ENCODE assay signal across 1 cellular context in the genomic region with DNA sequence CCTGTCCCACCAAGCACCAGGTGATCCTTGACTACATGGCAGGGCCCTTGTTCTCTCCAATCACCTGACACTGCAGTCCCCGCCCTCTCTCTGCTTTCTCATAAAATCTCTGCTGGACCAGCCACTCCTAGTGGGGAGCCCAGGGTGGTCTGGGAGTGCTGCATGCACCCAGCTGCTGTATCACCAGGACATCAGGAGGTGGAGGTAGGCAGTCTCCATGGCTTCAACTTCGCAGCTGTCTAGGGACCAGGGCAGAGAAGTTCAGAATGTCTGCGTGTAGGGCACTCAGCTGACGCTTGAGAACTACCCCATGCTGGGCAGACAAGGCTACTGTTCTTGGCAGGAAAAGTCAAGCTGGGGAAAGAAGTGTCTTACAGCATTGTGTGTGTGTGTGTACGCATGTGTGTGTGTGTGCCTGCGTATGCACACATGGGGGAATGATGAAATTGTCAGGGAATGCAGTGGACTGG.
TF ChIP-seq lines count a peak whose summit lies in the region.

No MANE protein-coding gene starts in this region.

TF ChIP-seq in K562, 482 proteins besides CTCF, POLR2A, EP300 and RAD21 (continued from another document):
- TF ChIP-seq, protein P1, sequence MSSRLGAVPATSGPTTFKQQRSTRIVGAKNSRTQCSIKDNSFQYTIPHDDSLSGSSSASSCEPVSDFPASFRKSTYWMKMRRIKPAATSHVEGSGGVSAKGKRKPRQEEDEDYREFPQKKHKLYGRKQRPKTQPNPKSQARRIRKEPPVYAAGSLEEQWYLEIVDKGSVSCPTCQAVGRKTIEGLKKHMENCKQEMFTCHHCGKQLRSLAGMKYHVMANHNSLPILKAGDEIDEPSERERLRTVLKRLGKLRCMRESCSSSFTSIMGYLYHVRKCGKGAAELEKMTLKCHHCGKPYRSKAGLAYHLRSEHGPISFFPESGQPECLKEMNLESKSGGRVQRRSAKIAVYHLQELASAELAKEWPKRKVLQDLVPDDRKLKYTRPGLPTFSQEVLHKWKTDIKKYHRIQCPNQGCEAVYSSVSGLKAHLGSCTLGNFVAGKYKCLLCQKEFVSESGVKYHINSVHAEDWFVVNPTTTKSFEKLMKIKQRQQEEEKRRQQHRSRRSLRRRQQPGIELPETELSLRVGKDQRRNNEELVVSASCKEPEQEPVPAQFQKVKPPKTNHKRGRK (tag; IDR thresholded peaks at IDR 0.05), result no peak
- no peak for TF ChIP-seq E2F6 (IDR thresholded peaks at IDR 0.05; ENCODE audit: borderline replicate concordance in 1 of 2, extremely low read depth in 1 of 2, insufficient read depth in 1 of 2, insufficient read length in 1 of 2, low read depth in 1 of 2, low read length in 1 of 2, poor library complexity in 1 of 2, severe bottlenecking in 1 of 2)
